ENCODE assay signal across 18 cellular contexts in genomic region chr6:131470549-131470948, GRCh38.
"Had no signal": no experiment of that assay in that cellular context is flagged by ENCODE, and none has a peak within 500 bp of the region (broad histone marks: within the 10 kb centered on the region; RNA-seq: fewer than 3 reads in every experiment).

No MANE protein-coding gene starts in this region.

- H3K27ac Mint-ChIP-seq: activated CD4-positive, alpha-beta memory T cell treated with anti-CD3 and anti-CD28 coated beads for 36 hours; activated CD4-positive, alpha-beta T cell treated with anti-CD3 and anti-CD28 coated beads for 36 hours; activated CD8-positive, alpha-beta memory T cell treated with anti-CD3 and anti-CD28 coated beads, Interleukin-2, amount 10 ng/mL, durations not matched to agents 7 days and 5 days; activated naive CD4-positive, alpha-beta T cell treated with anti-CD3 and anti-CD28 coated beads for 36 hours; activated T-helper 2 cell treated with anti-CD3 and anti-CD28 coated beads, Interferon-gamma antibody, Interleukin-2, Interleukin-4, amounts not matched to agents 10 μg/mL and 5 μg/mL and 100 μg/mL, durations not matched to agents 14 hours and 24 hours and 36 hours; naive thymus-derived CD4-positive, alpha-beta T cell; progenitor cell of endocrine pancreas had no signal

- H3K27me3 Mint-ChIP-seq: activated CD4-positive, alpha-beta memory T cell treated with anti-CD3 and anti-CD28 coated beads for 36 hours; activated CD4-positive, alpha-beta T cell treated with anti-CD3 and anti-CD28 coated beads for 36 hours; activated CD8-positive, alpha-beta memory T cell treated with anti-CD3 and anti-CD28 coated beads, Interleukin-2, amount 10 ng/mL, durations not matched to agents 7 days and 5 days; progenitor cell of endocrine pancreas had no signal

- H3K4me1 Mint-ChIP-seq: activated CD4-positive, alpha-beta T cell treated with anti-CD3 and anti-CD28 coated beads for 36 hours; activated CD8-positive, alpha-beta memory T cell treated with anti-CD3 and anti-CD28 coated beads, Interleukin-2, amount 10 ng/mL, durations not matched to agents 7 days and 5 days; naive thymus-derived CD4-positive, alpha-beta T cell had no signal

- ATAC-seq: activated CD4-positive, alpha-beta T cell treated with anti-CD3 and anti-CD28 coated beads for 36 hours; activated CD8-positive, alpha-beta memory T cell treated with anti-CD3 and anti-CD28 coated beads, Interleukin-2, amount 10 ng/mL, durations not matched to agents 7 days and 5 days; left lobe of liver; mucosa of descending colon; naive thymus-derived CD4-positive, alpha-beta T cell; right cardiac atrium had no signal

- H3K4me3 Mint-ChIP-seq: activated CD4-positive, alpha-beta memory T cell treated with anti-CD3 and anti-CD28 coated beads for 36 hours; activated CD4-positive, alpha-beta T cell treated with anti-CD3 and anti-CD28 coated beads for 36 hours; activated CD8-positive, alpha-beta memory T cell treated with anti-CD3 and anti-CD28 coated beads, Interleukin-2, amount 10 ng/mL, durations not matched to agents 7 days and 5 days; activated naive CD4-positive, alpha-beta T cell treated with anti-CD3 and anti-CD28 coated beads for 36 hours; naive thymus-derived CD4-positive, alpha-beta T cell had no signal

- H3K36me3 Mint-ChIP-seq: activated CD4-positive, alpha-beta memory T cell treated with anti-CD3 and anti-CD28 coated beads for 36 hours had no signal

- DNase-seq: activated CD4-positive, alpha-beta memory T cell treated with anti-CD3 and anti-CD28 coated beads for 36 hours; activated CD4-positive, alpha-beta T cell treated with anti-CD3 and anti-CD28 coated beads for 36 hours; activated CD8-positive, alpha-beta memory T cell treated with anti-CD3 and anti-CD28 coated beads, Interleukin-2, amount 10 ng/mL, durations not matched to agents 7 days and 5 days; activated naive CD4-positive, alpha-beta T cell treated with anti-CD3 and anti-CD28 coated beads for 36 hours; activated T-cell treated with anti-CD3 and anti-CD28 coated beads, Interleukin-2, amount 50 U/mL, for 1 hour; islet precursor cell; mucosa of descending colon; naive thymus-derived CD4-positive, alpha-beta T cell; right cardiac atrium; stimulated activated CD4-positive, alpha-beta T cell treated with anti-CD3 and anti-CD28 coated beads, Interleukin-15, amount 100 ng/mL, for 24 hours; stimulated activated CD4-positive, alpha-beta T cell treated with anti-CD3 and anti-CD28 coated beads, Interleukin-4, amount 100 ng/mL, for 1 hour; stimulated activated naive CD4-positive, alpha-beta T cell treated with Interleukin-2 at 50 U/mL for 16 hours; substantia nigra; T-helper 2 cell; upper lobe of left lung had no signal
